In genomic region chr20:40294175-40294574, GRCh38 we compare ENCODE assay signal across 29 cellular contexts.
DNase-seq lines count a peak whose midpoint lies in the region; ATAC-seq, FAIRE-seq and TF ChIP-seq lines count a peak whose summit lies in the region.
"Had no signal": no experiment of that assay in that cellular context is flagged by ENCODE, and none has a peak within 500 bp of the region (broad histone marks: within the 10 kb centered on the region; RNA-seq: fewer than 3 reads in every experiment).

No MANE protein-coding gene starts in this region.

- FAIRE-seq in GM12892 (lab: Jason Lieb, UNC) = no peak

- peak; percentile 74 for ATAC-seq in gastroesophageal sphincter
- no peak for ATAC-seq in HG02970 (IDR thresholded peaks at IDR 0.05; ENCODE audit: low FRiP score, unreplicated experiment)
- ATAC-seq: activated CD4-positive, alpha-beta T cell treated with anti-CD3 and anti-CD28 coated beads for 36 hours; activated CD8-positive, alpha-beta T cell treated with anti-CD3 and anti-CD28 coated beads, Interleukin-2, amount 10 ng/mL, durations not matched to agents 7 days and 5 days; mucosa of descending colon; natural killer cell; right lobe of liver had no signal

- no peak overlapping the region for H2BK5ac ChIP-seq in trophoblast cell (ENCODE audit: low read depth, low read length, poor library complexity)

- WGBS in gastroesophageal sphincter (ENCODE audit: low coverage in 1 of 2), 2 donors = 12 to 28% methylated on average over 4 to 6 of the region's 6 CpGs
- no CpG with 5 or more reads among the region's 6 CpGs for WGBS in trophoblast cell (ENCODE audit: extremely low coverage, insufficient coverage, insufficient read length)

- H4K12ac ChIP-seq in trophoblast cell (ENCODE audit: low read depth, low read length) = no peak overlapping the region

- H2AK5ac ChIP-seq in trophoblast cell (ENCODE audit: low read length) = no peak overlapping the region

- intact Hi-C loops in vagina (cut with DNase I) = loop anchor here (10.0 kb wide), 1 partner anchor 1349 kb away; no protein-coding TSS in a partner anchor

- H3K79me2 ChIP-seq in trophoblast cell (ENCODE audit: control insufficient read depth, insufficient read depth, low read length, poor library complexity) = no peaks in the 10 kb centered on the region

- peak overlapping the region; percentile 32 for H2BK12ac ChIP-seq in trophoblast cell (ENCODE audit: low read length)

- no peak overlapping the region for H3K4me2 ChIP-seq in trophoblast cell (ENCODE audit: low read length)

- H3K4me3 ChIP-seq in gastroesophageal sphincter (no peak overlapping the region), trophoblast cell (ENCODE audit: low read depth, low read length) (no peak overlapping the region), vagina (no peak overlapping the region)
- H3K4me3 ChIP-seq: adrenal gland, mucosa of descending colon, right lobe of liver, stomach, tibial nerve had no signal

- no peak overlapping the region for H2BK120ac ChIP-seq in trophoblast cell (ENCODE audit: insufficient read depth, low read length, poor library complexity)

- H4K8ac ChIP-seq in trophoblast cell (ENCODE audit: low read depth, low read length) = no peak overlapping the region

- H3K9me3 ChIP-seq in gastroesophageal sphincter (peaks cover 0 to 8% (median 0%) of the 10 kb centered on the region in 3 donors), trophoblast cell (ENCODE audit: insufficient read depth, low read depth, low read length) (no peaks in the 10 kb centered on the region), vagina (no peaks in the 10 kb centered on the region)
- H3K9me3 ChIP-seq: right lobe of liver, stomach had no signal

- H4K91ac ChIP-seq in trophoblast cell (ENCODE audit: low read depth, low read length) = no peak overlapping the region

- H3K4me1 ChIP-seq in gastroesophageal sphincter (peaks cover 0 to 24% (median 8%) of the 10 kb centered on the region in 3 donors), trophoblast cell (ENCODE audit: control insufficient read depth in 1 of 2, insufficient read depth in 2 of 2, low read length in 2 of 2) (peaks cover 5 to 10% of the 10 kb centered on the region in 2 experiments), vagina (peaks cover 11% of the 10 kb centered on the region)
- H3K4me1 ChIP-seq: adrenal gland, right lobe of liver had no signal

- peak; percentile 56 for DNase-seq in NCI-H2227 treated with DMSO at 0.1 percent for 48 hours (lab: John Stamatoyannopoulos, UW)
- DNase-seq in NCI-H2227 (lab: John Stamatoyannopoulos, UW; ENCODE audit: unreplicated experiment) = no peak
- no peak for DNase-seq in trophoblast cell
- DNase-seq in vagina (ENCODE audit: extremely low spot score in 2 of 2) = no peak
- DNase-seq in retina = no peak
- no peak for DNase-seq in GM12892 (ENCODE audit: insufficient read length)
- DNase-seq: 8988T; activated CD4-positive, alpha-beta T cell treated with anti-CD3 and anti-CD28 coated beads for 36 hours; activated CD8-positive, alpha-beta T cell treated with anti-CD3 and anti-CD28 coated beads, Interleukin-2, amount 10 ng/mL, durations not matched to agents 7 days and 5 days; activated naive CD4-positive, alpha-beta T cell treated with anti-CD3 and anti-CD28 coated beads for 36 hours; adrenal gland; brain microvascular endothelial cell; C1 segment of cervical spinal cord; COR-L47; effector CD4-positive, alpha-beta T cell; H7; KG1; kidney glomerular epithelial cell; mucosa of descending colon; natural killer cell; NCI-H1930; NCI-H526 treated with DMSO at 0.1 percent for 48 hours; right lobe of liver; SHP77 treated with DMSO at 0.1 percent for 48 hours; stimulated activated CD4-positive, alpha-beta T cell treated with anti-CD3 and anti-CD28 coated beads, Interleukin-4, amount 100 ng/mL, for 1 hour; stomach had no signal

- H2AFZ ChIP-seq in trophoblast cell (ENCODE audit: insufficient read depth, low read length, poor library complexity) = no peak overlapping the region

- no peak overlapping the region for H3K9ac ChIP-seq in trophoblast cell (ENCODE audit: low read length)

- H3K14ac ChIP-seq in trophoblast cell (ENCODE audit: low read length) = no peak overlapping the region

- no peak for TF ChIP-seq POLR2A in gastroesophageal sphincter (IDR thresholded peaks at IDR 0.05)
- no peak for TF ChIP-seq POLR2A in vagina (IDR thresholded peaks at IDR 0.05)
- TF ChIP-seq POLR2A in GM12892 (IDR thresholded peaks at IDR 0.05; ENCODE audit: low read depth, low read length) = no peak

- TF ChIP-seq CTCF in gastroesophageal sphincter (IDR thresholded peaks at IDR 0.05) (no peak), vagina (IDR thresholded peaks at IDR 0.05) (no peak)

- H3K27ac ChIP-seq in gastroesophageal sphincter (peak overlapping the region in 1 of 4 donors; percentile 20), trophoblast cell (ENCODE audit: low read depth, low read length) (peak overlapping the region; percentile 11), vagina (peak overlapping the region; percentile 2)
- H3K27ac ChIP-seq: brain microvascular endothelial cell, right lobe of liver, stomach had no signal

- H3K27me3 ChIP-seq in gastroesophageal sphincter (no peaks in the 10 kb centered on the region), trophoblast cell (ENCODE audit: insufficient read depth, low read length) (no peaks in the 10 kb centered on the region), vagina (no peaks in the 10 kb centered on the region)
- H3K27me3 ChIP-seq: adrenal gland, brain microvascular endothelial cell, right lobe of liver, stomach, tibial nerve had no signal

- H3K36me3 ChIP-seq in gastroesophageal sphincter = no peaks in the 10 kb centered on the region
- no peaks in the 10 kb centered on the region for H3K36me3 ChIP-seq in trophoblast cell (ENCODE audit: control insufficient read depth in 1 of 2, insufficient read depth in 2 of 2, low read length in 2 of 2)
- H3K36me3 ChIP-seq in vagina = no peaks in the 10 kb centered on the region
- H3K36me3 ChIP-seq: adrenal gland, brain microvascular endothelial cell, right lobe of liver, stomach, tibial nerve had no signal

- H3K23ac ChIP-seq in trophoblast cell (ENCODE audit: low read length) = no peak overlapping the region

- H3K79me1 ChIP-seq in trophoblast cell (ENCODE audit: low read length) = peaks cover 3% of the 10 kb centered on the region

- H3K4ac ChIP-seq in trophoblast cell (ENCODE audit: low read depth, low read length) = no peak overlapping the region

- TF ChIP-seq EP300 in gastroesophageal sphincter (IDR thresholded peaks at IDR 0.05) = no peak

- H3K18ac ChIP-seq in trophoblast cell (ENCODE audit: low read length) = no peak overlapping the region
